In the genomic region with DNA sequence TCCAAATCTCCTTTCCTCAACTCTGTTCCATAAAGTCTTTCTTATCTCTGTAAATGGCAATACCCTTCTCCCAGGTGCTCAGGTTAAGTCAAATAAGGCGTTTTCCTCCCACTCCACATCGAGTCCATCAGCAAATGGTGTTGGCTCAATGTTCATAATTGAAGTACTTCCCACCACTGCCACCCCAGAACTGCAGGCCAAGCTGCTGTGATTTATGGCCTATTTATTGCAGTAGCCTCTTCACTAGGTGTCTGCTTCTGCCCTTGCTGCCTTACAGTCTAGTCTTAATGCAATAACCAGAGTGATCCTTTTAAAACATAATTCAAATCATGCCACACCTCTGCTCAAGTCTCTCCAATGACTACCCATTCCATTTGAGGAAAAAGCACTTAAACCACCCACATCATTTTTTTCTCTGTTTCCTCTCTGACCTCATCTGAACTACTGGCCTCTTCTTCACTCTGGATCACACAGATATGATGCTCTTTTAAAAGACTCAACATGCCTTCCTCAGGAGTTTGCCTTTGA, we compare ENCODE assay signal across 1 cellular context.
TF ChIP-seq lines count a peak whose summit lies in the region.

No MANE protein-coding gene starts in this region.

TF ChIP-seq in H1, 55 proteins besides CTCF, POLR2A, EP300 and RAD21 (continued from another document):
- TF ChIP-seq CHD2 (IDR thresholded peaks at IDR 0.05; ENCODE audit: low read length) (no peak), FOSL1 (IDR thresholded peaks at IDR 0.05; ENCODE audit: insufficient read depth, low read depth, low read length) (no peak), SAP30 (IDR thresholded peaks at IDR 0.05; ENCODE audit: insufficient read depth, insufficient replicate concordance, low read length) (no peak), CREB1 (IDR thresholded peaks at IDR 0.05) (no peak), NANOG (IDR thresholded peaks at IDR 0.05; ENCODE audit: insufficient read depth, low read depth, low read length, poor library complexity, severe bottlenecking) (no peak), JUND (IDR thresholded peaks at IDR 0.05; ENCODE audit: low read length) (no peak), ATF2 (IDR thresholded peaks at IDR 0.05; ENCODE audit: low read length) (no peak), MAFK (IDR thresholded peaks at IDR 0.05; ENCODE audit: low read depth, low read length) (no peak), SIRT6 (IDR thresholded peaks at IDR 0.05; ENCODE audit: low read length) (no peak), BCL11A (IDR thresholded peaks at IDR 0.05; ENCODE audit: low read depth in 2 of 2, low read length in 2 of 2) (no peak), CBX8 (IDR thresholded peaks at IDR 0.05; ENCODE audit: borderline replicate concordance, low read depth, low read length) (no peak)
- TF ChIP-seq, protein P1, sequence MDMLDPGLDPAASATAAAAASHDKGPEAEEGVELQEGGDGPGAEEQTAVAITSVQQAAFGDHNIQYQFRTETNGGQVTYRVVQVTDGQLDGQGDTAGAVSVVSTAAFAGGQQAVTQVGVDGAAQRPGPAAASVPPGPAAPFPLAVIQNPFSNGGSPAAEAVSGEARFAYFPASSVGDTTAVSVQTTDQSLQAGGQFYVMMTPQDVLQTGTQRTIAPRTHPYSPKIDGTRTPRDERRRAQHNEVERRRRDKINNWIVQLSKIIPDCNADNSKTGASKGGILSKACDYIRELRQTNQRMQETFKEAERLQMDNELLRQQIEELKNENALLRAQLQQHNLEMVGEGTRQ (IDR thresholded peaks at IDR 0.05; ENCODE audit: low read length), result no peak
- TF ChIP-seq, protein P2, sequence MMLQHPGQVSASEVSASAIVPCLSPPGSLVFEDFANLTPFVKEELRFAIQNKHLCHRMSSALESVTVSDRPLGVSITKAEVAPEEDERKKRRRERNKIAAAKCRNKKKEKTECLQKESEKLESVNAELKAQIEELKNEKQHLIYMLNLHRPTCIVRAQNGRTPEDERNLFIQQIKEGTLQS (IDR thresholded peaks at IDR 0.05; ENCODE audit: insufficient read depth, low read depth, low read length), result no peak
TF ChIP-seq in H1: peak in this region for 0.
